Comparison of ENCODE assay signal across 1 cellular context in the genomic region with DNA sequence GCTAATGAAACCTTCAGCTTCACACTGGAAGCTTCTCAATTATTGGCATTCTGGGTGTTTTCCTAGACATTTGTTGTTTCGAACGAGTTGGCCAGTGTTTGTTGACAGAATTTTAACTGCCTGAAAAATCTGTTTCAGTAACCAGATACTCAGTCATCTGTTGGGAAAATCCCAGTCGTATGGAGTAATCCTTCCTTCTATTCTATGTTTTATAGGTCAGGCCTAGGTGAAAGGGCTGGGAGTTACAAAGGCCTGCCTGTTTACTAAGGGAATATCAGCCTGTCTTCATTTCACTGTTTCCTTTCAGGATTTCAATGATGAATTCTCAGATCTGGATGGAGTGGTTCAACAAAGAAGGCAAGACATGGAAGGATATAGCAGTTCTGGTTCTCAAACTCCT.
TF ChIP-seq lines count a peak whose summit lies in the region.

No MANE protein-coding gene starts in this region.

TF ChIP-seq in IMR-90, 13 proteins besides CTCF, POLR2A, EP300 and RAD21 (continued from another document):
- no peak for TF ChIP-seq BHLHE40 (IDR thresholded peaks at IDR 0.05; ENCODE audit: low read depth, low read length)
TF ChIP-seq in IMR-90: peak in this region for 0.
